Comparison of ENCODE assay signal across 29 cellular contexts in the genomic region with DNA sequence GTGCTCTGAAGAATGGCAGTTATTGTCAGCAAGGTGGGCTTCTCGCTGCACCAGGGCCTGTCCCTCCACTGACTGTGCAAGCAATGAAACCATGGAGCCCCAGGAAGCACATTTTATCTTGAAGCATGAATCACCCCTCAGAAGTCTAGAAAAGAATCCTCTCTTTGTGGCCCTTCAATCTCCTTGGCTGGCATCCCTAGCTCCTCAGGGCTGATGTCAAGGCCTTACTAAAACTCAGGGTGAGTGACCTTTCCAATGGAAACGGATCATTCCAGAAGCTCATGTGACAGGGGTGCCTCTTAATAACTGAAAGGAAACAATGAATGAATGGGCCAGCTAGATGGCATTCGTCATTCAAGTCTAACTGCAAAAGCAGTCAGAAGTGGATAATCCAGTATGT. TPM values are rescaled to one million over a fixed set of nuclear protein-coding genes. Genes with fewer than 3 reads are reported as not detected.
DNase-seq lines count a peak whose midpoint lies in the region; ATAC-seq and TF ChIP-seq lines count a peak whose summit lies in the region.
"Had no signal": no experiment of that assay in that cellular context is flagged by ENCODE, and none has a peak within 500 bp of the region (broad histone marks: within the 10 kb centered on the region; RNA-seq: fewer than 3 reads in every experiment).

No MANE protein-coding gene starts in this region.

- DNase-seq in EH (ENCODE audit: low read depth) (peak; percentile 33), MG63 (peak; percentile 27), fibroblast of mammary gland (ENCODE audit: low read depth) (peak; percentile 4), posterior vena cava (ENCODE audit: low spot score) (peak; percentile 26), AML-193 (lab: John Stamatoyannopoulos, UW) (no peak), NCI-H2107 treated with DMSO at 0.1 percent for 48 hours (lab: John Stamatoyannopoulos, UW; ENCODE audit: unreplicated experiment) (no peak)
- DNase-seq: activated CD4-positive, CD25-positive, alpha-beta regulatory T cell treated with anti-CD3 and anti-CD28 coated beads, Interleukin-2, amount 50 U/mL, for 72 hours; activated CD8-positive, alpha-beta T cell treated with anti-CD3 and anti-CD28 coated beads, Interleukin-2, amount 10 ng/mL, durations not matched to agents 7 days and 5 days; activated effector memory CD4-positive, alpha-beta T cell treated with anti-CD3 and anti-CD28 coated beads, Interleukin-2, amount 50 U/mL, for 16 hours; activated naive CD8-positive, alpha-beta T cell treated with anti-CD3 and anti-CD28 coated beads, Interleukin-2, amount 50 U/mL, for 24 hours; brain microvascular endothelial cell; DMS153; effector memory CD4-positive, alpha-beta T cell; NCI-H1105; NCI-H2081; NCI-H510A; nephron progenitor cell; NK-92 treated with Interleukin-12 subunit alpha and Interleukin-12 subunit beta, amount 100 ng/mL, for 24 hours; Peyer's patch; right lobe of liver; stimulated activated CD4-positive, alpha-beta T cell treated with anti-CD3 and anti-CD28 coated beads, Interleukin-15, amount 100 ng/mL, for 24 hours; T-cell; thyroid gland had no signal

- no peak for ATAC-seq in GM21360 (IDR thresholded peaks at IDR 0.05; ENCODE audit: unreplicated experiment)
- ATAC-seq in GM19397 (IDR thresholded peaks at IDR 0.05; ENCODE audit: unreplicated experiment), result no peak
- ATAC-seq: activated CD8-positive, alpha-beta T cell treated with anti-CD3 and anti-CD28 coated beads, Interleukin-2, amount 10 ng/mL, durations not matched to agents 7 days and 5 days; activated naive CD8-positive, alpha-beta T cell treated with anti-CD3 and anti-CD28 coated beads, Interleukin-2, amount 50 U/mL, for 24 hours; esophagus mucosa; gastroesophageal sphincter; HCT116; right lobe of liver; T-cell had no signal

- no peaks in the 10 kb centered on the region for H3K27me3 ChIP-seq in MG63
- H3K27me3 ChIP-seq: gastroesophageal sphincter, Peyer's patch, right lobe of liver, thyroid gland had no signal

- H3K4me3 ChIP-seq in MG63 (no peak overlapping the region), fibroblast of mammary gland (ENCODE audit: control insufficient read depth, low read depth, low read length) (no peak overlapping the region)
- H3K4me3 ChIP-seq: gastroesophageal sphincter, Peyer's patch, right lobe of liver, thyroid gland had no signal

- H3K36me3 ChIP-seq in MG63, result no peaks in the 10 kb centered on the region
- H3K36me3 ChIP-seq: brain microvascular endothelial cell, gastroesophageal sphincter, Peyer's patch, right lobe of liver, thyroid gland had no signal

- TF ChIP-seq CTCF in fibroblast of mammary gland (conservative IDR thresholded peaks at IDR 0.05; ENCODE audit: control insufficient read depth, insufficient read depth, low read depth, low read length), result no peak

- no peaks in the 10 kb centered on the region for H3K9me3 ChIP-seq in MG63
- H3K9me3 ChIP-seq: gastroesophageal sphincter, Peyer's patch, right lobe of liver, thyroid gland had no signal

- intact Hi-C loops in posterior vena cava (cut with DNase I), result no loop called here

RNA-seq across cellular contexts. Expression of a gene that starts 22.3 kb away (rescaled TPM):
- 0.07 and 0.47 TPM in 2 replicates for total RNA-seq in MG63 (2014; rRNA removed; shearing (Covaris generic); ENCODE audit: low replicate concordance)
- total RNA-seq in posterior vena cava, result 1 to 10 TPM; 1.4 to 1.8 TPM
- total RNA-seq: mononuclear cell had no signal

RNA-seq across cellular contexts. Expression of a gene that starts 22.3 kb away (rescaled TPM):
- 5.9 TPM in 1 of 2 replicates, not detected in the other for total RNA-seq in MG63 (2014; rRNA removed; shearing (Covaris generic); ENCODE audit: low replicate concordance)
- total RNA-seq in posterior vena cava, result 1 to 10 TPM; 1.7 to 4.4 TPM

Comparison
In these comparisons a context has a peak if more than half of its experiments do, and no peak if none do; other contexts are left out.
1. DNase-seq: peak in EH (single experiment), MG63 (single experiment), fibroblast of mammary gland (single experiment) and posterior vena cava (single experiment); none in AML-193 (0 of 2) and NCI-H2107 treated with DMSO at 0.1 percent for 48 hours (single experiment).